Comparison of ENCODE assay signal across 1 cellular context in the genomic region with DNA sequence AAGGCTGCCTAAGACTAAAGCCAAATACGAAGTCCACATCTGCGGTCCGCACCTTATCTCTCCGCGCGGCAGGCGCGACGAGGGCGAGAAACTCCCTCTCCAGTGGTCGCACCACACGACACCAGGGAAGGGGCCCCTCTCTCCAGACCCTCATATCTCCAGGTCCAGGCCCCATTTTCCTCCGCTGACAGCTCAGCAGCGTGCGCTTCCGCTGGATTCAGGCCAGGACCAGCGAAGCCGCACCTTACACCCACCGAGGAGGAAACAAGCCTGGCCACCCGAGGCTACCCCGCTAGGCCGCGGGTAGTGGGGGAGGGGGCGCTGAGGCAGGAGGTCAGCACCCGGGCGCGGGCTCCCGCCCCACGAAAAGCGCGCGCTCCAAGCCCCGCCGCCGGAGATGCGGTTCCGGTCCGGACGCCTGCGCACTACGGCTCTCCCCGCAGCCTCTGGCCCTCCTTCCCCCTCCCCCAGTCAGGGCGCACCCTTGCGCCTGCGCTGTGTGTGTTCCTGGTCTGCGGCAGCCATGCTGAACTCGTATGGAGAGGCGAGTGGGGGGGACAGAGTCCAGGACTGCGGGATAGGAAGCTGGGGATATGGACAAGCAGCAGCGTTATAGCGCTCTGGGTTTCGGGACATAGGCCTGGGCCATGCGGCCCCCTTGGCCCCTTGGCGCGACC.
TF ChIP-seq lines count a peak whose summit lies in the region.

A gene (plus strand): TSS at position 502 of the 677 bp plus-strand sequence. CDS start 4,305 bp downstream, outside the sequence.

TF ChIP-seq in K562, 482 proteins besides CTCF, POLR2A, EP300 and RAD21 (continued from another document and continues in another):
- TF ChIP-seq, protein P1, sequence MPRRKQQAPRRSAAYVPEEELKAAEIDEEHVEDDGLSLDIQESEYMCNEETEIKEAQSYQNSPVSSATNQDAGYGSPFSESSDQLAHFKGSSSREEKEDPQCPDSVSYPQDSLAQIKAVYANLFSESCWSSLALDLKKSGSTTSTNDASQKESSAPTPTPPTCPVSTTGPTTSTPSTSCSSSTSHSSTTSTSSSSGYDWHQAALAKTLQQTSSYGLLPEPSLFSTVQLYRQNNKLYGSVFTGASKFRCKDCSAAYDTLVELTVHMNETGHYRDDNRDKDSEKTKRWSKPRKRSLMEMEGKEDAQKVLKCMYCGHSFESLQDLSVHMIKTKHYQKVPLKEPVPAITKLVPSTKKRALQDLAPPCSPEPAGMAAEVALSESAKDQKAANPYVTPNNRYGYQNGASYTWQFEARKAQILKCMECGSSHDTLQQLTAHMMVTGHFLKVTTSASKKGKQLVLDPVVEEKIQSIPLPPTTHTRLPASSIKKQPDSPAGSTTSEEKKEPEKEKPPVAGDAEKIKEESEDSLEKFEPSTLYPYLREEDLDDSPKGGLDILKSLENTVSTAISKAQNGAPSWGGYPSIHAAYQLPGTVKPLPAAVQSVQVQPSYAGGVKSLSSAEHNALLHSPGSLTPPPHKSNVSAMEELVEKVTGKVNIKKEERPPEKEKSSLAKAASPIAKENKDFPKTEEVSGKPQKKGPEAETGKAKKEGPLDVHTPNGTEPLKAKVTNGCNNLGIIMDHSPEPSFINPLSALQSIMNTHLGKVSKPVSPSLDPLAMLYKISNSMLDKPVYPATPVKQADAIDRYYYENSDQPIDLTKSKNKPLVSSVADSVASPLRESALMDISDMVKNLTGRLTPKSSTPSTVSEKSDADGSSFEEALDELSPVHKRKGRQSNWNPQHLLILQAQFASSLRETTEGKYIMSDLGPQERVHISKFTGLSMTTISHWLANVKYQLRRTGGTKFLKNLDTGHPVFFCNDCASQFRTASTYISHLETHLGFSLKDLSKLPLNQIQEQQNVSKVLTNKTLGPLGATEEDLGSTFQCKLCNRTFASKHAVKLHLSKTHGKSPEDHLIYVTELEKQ (CRISPR knock-in tag; IDR thresholded peaks at IDR 0.05): no peak
- TF ChIP-seq, protein P2, sequence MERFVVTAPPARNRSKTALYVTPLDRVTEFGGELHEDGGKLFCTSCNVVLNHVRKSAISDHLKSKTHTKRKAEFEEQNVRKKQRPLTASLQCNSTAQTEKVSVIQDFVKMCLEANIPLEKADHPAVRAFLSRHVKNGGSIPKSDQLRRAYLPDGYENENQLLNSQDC (CRISPR knock-in tag; IDR thresholded peaks at IDR 0.05): peak; percentile 69
- TF ChIP-seq ARHGAP35 (IDR thresholded peaks at IDR 0.05; ENCODE audit: partially characterized antibody) (no peak), CTBP1 (IDR thresholded peaks at IDR 0.05; ENCODE audit: borderline replicate concordance) (peak; percentile 90), MCM7 (IDR thresholded peaks at IDR 0.05) (no peak), NFIX (CRISPR knock-in tag; IDR thresholded peaks at IDR 0.05; ENCODE audit: low read depth) (no peak), HDAC2 (IDR thresholded peaks at IDR 0.05) (peak; percentile 35), NCOA6 (IDR thresholded peaks at IDR 0.05) (no peak), NFE2 (IDR thresholded peaks at IDR 0.05; ENCODE audit: low read depth) (no peak; the same call in 1 of the 2 replicates), PHF8 (IDR thresholded peaks at IDR 0.05; ENCODE audit: borderline replicate concordance, low read length) (peak; percentile 92; the same call in 1 of the 2 replicates), SMAD3 (CRISPR knock-in tag; conservative IDR thresholded peaks at IDR 0.05) (no peak; the same call in 1 of the 2 replicates), PHB2 (IDR thresholded peaks at IDR 0.05; ENCODE audit: low read depth) (no peak), ILK (tag; IDR thresholded peaks at IDR 0.05; ENCODE audit: borderline replicate concordance, low read depth) (no peak), ZNF174 (CRISPR knock-in tag; IDR thresholded peaks at IDR 0.05) (no peak), ARID2 (IDR thresholded peaks at IDR 0.05) (no peak), ZNF143 (CRISPR knock-in tag; IDR thresholded peaks at IDR 0.05) (no peak), HDAC6 (IDR thresholded peaks at IDR 0.05; ENCODE audit: low read depth, low read length) (no peak), ZBTB7A (IDR thresholded peaks at IDR 0.05; ENCODE audit: borderline replicate concordance, control insufficient read depth, low read depth, low read length) (peak; percentile 90), ZNF253 (CRISPR knock-in tag; conservative IDR thresholded peaks at IDR 0.05) (no peak), POU5F1 (IDR thresholded peaks at IDR 0.05; ENCODE audit: borderline replicate concordance, low read depth, low read length, partially characterized antibody) (peak; percentile 63), RBM34 (IDR thresholded peaks at IDR 0.05; ENCODE audit: borderline replicate concordance, insufficient read depth, low read length) (no peak), TARDBP (IDR thresholded peaks at IDR 0.05) (peak; percentile 71), ZNF586 (CRISPR knock-in tag; conservative IDR thresholded peaks at IDR 0.05) (no peak), ZNF384 (IDR thresholded peaks at IDR 0.05; ENCODE audit: low read depth, low read length) (no peak), ARNT (IDR thresholded peaks at IDR 0.05) (peak in 1 of 2 experiments; percentile 13; a peak in 1 of 4 replicates), NR2C2 (CRISPR knock-in tag; IDR thresholded peaks at IDR 0.05) (peak; percentile 70; the same call in 1 of the 2 replicates), NR2C2 (tag; IDR thresholded peaks at IDR 0.05) (no peak), HIVEP1 (CRISPR knock-in tag; IDR thresholded peaks at IDR 0.05) (no peak), ZNF311 (CRISPR knock-in tag; IDR thresholded peaks at IDR 0.05) (no peak), ZNF780A (CRISPR knock-in tag; IDR thresholded peaks at IDR 0.05) (no peak), ZKSCAN8 (CRISPR knock-in tag; IDR thresholded peaks at IDR 0.05) (no peak), COPS2 (conservative IDR thresholded peaks at IDR 0.05) (no peak), SOX6 (IDR thresholded peaks at IDR 0.05) (peak; percentile 82), HLTF (IDR thresholded peaks at IDR 0.05) (no peak)
- TF ChIP-seq, protein P3, sequence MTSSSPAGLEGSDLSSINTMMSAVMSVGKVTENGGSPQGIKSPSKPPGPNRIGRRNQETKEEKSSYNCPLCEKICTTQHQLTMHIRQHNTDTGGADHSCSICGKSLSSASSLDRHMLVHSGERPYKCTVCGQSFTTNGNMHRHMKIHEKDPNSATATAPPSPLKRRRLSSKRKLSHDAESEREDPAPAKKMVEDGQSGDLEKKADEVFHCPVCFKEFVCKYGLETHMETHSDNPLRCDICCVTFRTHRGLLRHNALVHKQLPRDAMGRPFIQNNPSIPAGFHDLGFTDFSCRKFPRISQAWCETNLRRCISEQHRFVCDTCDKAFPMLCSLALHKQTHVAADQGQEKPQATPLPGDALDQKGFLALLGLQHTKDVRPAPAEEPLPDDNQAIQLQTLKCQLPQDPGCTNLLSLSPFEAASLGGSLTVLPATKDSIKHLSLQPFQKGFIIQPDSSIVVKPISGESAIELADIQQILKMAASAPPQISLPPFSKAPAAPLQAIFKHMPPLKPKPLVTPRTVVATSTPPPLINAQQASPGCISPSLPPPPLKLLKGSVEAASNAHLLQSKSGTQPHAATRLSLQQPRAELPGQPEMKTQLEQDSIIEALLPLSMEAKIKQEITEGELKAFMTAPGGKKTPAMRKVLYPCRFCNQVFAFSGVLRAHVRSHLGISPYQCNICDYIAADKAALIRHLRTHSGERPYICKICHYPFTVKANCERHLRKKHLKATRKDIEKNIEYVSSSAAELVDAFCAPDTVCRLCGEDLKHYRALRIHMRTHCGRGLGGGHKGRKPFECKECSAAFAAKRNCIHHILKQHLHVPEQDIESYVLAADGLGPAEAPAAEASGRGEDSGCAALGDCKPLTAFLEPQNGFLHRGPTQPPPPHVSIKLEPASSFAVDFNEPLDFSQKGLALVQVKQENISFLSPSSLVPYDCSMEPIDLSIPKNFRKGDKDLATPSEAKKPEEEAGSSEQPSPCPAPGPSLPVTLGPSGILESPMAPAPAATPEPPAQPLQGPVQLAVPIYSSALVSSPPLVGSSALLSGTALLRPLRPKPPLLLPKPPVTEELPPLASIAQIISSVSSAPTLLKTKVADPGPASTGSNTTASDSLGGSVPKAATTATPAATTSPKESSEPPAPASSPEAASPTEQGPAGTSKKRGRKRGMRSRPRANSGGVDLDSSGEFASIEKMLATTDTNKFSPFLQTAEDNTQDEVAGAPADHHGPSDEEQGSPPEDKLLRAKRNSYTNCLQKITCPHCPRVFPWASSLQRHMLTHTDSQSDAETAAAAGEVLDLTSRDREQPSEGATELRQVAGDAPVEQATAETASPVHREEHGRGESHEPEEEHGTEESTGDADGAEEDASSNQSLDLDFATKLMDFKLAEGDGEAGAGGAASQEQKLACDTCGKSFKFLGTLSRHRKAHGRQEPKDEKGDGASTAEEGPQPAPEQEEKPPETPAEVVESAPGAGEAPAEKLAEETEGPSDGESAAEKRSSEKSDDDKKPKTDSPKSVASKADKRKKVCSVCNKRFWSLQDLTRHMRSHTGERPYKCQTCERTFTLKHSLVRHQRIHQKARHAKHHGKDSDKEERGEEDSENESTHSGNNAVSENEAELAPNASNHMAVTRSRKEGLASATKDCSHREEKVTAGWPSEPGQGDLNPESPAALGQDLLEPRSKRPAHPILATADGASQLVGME (CRISPR knock-in tag; IDR thresholded peaks at IDR 0.05): peak; percentile 15; the same call in 1 of the 2 replicates
- TF ChIP-seq, protein P4, sequence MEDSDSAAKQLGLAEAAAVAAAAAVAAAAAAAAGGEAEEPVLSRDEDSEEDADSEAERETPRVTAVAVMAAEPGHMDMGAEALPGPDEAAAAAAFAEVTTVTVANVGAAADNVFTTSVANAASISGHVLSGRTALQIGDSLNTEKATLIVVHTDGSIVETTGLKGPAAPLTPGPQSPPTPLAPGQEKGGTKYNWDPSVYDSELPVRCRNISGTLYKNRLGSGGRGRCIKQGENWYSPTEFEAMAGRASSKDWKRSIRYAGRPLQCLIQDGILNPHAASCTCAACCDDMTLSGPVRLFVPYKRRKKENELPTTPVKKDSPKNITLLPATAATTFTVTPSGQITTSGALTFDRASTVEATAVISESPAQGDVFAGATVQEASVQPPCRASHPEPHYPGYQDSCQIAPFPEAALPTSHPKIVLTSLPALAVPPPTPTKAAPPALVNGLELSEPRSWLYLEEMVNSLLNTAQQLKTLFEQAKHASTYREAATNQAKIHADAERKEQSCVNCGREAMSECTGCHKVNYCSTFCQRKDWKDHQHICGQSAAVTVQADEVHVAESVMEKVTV (CRISPR knock-in tag; IDR thresholded peaks at IDR 0.05): no peak
- TF ChIP-seq, protein P5, sequence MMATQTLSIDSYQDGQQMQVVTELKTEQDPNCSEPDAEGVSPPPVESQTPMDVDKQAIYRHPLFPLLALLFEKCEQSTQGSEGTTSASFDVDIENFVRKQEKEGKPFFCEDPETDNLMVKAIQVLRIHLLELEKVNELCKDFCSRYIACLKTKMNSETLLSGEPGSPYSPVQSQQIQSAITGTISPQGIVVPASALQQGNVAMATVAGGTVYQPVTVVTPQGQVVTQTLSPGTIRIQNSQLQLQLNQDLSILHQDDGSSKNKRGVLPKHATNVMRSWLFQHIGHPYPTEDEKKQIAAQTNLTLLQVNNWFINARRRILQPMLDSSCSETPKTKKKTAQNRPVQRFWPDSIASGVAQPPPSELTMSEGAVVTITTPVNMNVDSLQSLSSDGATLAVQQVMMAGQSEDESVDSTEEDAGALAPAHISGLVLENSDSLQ (IDR thresholded peaks at IDR 0.05): no peak; the same call in 1 of the 2 replicates
- TF ChIP-seq, protein P6, sequence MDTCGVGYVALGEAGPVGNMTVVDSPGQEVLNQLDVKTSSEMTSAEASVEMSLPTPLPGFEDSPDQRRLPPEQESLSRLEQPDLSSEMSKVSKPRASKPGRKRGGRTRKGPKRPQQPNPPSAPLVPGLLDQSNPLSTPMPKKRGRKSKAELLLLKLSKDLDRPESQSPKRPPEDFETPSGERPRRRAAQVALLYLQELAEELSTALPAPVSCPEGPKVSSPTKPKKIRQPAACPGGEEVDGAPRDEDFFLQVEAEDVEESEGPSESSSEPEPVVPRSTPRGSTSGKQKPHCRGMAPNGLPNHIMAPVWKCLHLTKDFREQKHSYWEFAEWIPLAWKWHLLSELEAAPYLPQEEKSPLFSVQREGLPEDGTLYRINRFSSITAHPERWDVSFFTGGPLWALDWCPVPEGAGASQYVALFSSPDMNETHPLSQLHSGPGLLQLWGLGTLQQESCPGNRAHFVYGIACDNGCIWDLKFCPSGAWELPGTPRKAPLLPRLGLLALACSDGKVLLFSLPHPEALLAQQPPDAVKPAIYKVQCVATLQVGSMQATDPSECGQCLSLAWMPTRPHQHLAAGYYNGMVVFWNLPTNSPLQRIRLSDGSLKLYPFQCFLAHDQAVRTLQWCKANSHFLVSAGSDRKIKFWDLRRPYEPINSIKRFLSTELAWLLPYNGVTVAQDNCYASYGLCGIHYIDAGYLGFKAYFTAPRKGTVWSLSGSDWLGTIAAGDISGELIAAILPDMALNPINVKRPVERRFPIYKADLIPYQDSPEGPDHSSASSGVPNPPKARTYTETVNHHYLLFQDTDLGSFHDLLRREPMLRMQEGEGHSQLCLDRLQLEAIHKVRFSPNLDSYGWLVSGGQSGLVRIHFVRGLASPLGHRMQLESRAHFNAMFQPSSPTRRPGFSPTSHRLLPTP (IDR thresholded peaks at IDR 0.05; ENCODE audit: borderline replicate concordance, extremely low read depth, insufficient read length): no peak
- TF ChIP-seq, protein P7, sequence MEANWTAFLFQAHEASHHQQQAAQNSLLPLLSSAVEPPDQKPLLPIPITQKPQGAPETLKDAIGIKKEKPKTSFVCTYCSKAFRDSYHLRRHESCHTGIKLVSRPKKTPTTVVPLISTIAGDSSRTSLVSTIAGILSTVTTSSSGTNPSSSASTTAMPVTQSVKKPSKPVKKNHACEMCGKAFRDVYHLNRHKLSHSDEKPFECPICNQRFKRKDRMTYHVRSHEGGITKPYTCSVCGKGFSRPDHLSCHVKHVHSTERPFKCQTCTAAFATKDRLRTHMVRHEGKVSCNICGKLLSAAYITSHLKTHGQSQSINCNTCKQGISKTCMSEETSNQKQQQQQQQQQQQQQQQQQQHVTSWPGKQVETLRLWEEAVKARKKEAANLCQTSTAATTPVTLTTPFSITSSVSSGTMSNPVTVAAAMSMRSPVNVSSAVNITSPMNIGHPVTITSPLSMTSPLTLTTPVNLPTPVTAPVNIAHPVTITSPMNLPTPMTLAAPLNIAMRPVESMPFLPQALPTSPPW (CRISPR knock-in tag; IDR thresholded peaks at IDR 0.05): no peak
- TF ChIP-seq, protein P8, sequence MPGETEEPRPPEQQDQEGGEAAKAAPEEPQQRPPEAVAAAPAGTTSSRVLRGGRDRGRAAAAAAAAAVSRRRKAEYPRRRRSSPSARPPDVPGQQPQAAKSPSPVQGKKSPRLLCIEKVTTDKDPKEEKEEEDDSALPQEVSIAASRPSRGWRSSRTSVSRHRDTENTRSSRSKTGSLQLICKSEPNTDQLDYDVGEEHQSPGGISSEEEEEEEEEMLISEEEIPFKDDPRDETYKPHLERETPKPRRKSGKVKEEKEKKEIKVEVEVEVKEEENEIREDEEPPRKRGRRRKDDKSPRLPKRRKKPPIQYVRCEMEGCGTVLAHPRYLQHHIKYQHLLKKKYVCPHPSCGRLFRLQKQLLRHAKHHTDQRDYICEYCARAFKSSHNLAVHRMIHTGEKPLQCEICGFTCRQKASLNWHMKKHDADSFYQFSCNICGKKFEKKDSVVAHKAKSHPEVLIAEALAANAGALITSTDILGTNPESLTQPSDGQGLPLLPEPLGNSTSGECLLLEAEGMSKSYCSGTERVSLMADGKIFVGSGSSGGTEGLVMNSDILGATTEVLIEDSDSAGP (CRISPR knock-in tag; IDR thresholded peaks at IDR 0.05): 0 out of 2 replicates have a peak, but pooled peaks have one; percentile 54
- TF ChIP-seq, protein P9, sequence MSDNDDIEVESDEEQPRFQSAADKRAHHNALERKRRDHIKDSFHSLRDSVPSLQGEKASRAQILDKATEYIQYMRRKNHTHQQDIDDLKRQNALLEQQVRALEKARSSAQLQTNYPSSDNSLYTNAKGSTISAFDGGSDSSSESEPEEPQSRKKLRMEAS (CRISPR knock-in tag; IDR thresholded peaks at IDR 0.05): peak; percentile 94
